ENCODE assay signal across 8 cellular contexts in the genomic region with DNA sequence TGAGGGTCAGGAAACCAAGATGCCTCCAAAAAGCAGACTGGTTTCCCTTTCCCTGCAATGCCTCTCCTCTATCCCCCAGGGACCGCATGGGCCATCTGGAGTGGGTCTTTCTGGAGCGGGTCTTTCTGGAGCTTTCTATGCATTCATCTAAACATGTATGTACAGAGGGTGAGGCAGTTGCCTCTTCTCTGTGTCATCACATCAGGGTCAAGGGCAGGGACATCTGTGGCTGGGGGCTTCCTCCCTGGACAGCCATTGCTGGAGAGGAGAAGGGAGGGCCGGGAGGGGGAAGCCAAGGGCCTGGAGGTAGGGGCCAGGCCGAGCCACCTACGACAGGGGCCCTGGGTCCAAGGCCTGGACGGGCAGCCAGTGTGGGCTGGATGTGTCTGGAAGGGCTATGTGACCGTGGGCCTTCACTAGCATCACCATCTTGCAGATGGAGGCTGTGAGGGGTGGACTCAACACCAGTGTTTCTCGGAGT. TPM values are rescaled to one million over a fixed set of nuclear protein-coding genes. Genes with fewer than 3 reads are reported as not detected.
DNase-seq lines count a peak whose midpoint lies in the region; ATAC-seq and TF ChIP-seq lines count a peak whose summit lies in the region.

No MANE protein-coding gene starts in this region.

- DNase-seq in activated naive CD4-positive, alpha-beta T cell (lab: John Stamatoyannopoulos, UW): no peak
- DNase-seq in activated CD4-positive, alpha-beta memory T cell treated with anti-CD3 and anti-CD28 coated beads, Interleukin-2, amount 10 ng/mL, durations not matched to agents 7 days and 5 days: no peak
- no peak for DNase-seq in immature natural killer cell
- DNase-seq in type B pancreatic cell (ENCODE audit: extremely low spot score, unreplicated experiment): no peak
- DNase-seq in SW480 (ENCODE audit: low spot score): no peak
- DNase-seq in activated CD4-positive, alpha-beta T cell treated with anti-CD3 and anti-CD28 coated beads for 48 hours: no peak

- H3K36me3 Mint-ChIP-seq in activated naive CD4-positive, alpha-beta T cell treated with anti-CD3 and anti-CD28 coated beads, Interleukin-2, amount 50 U/mL, for 24 hours: no peaks in the 10 kb centered on the region
- peaks cover 66% of the 10 kb centered on the region for H3K36me3 Mint-ChIP-seq in activated CD4-positive, alpha-beta memory T cell treated with anti-CD3 and anti-CD28 coated beads, Interleukin-2, amount 10 ng/mL, durations not matched to agents 7 days and 5 days (ENCODE audit: low read depth)
- H3K36me3 Mint-ChIP-seq in immature natural killer cell (peaks cover 4 to 10% (median 8%) of the 10 kb centered on the region in 3 donors), type B pancreatic cell (peaks cover 4% of the 10 kb centered on the region)

- POLR2A ChIA-PET in activated CD4-positive, alpha-beta memory T cell treated with anti-CD3 and anti-CD28 coated beads, Interleukin-2, amount 10 ng/mL, durations not matched to agents 7 days and 5 days (lab: Charles Lee): interaction anchor here (0.5 to 37.2 kb wide), 7 partner anchors 7 to 71 kb away, joined by 3 to 686 read pairs (median 11); a partner anchor contains a TSS

- peak overlapping the region; percentile 91 for H3K4me3 Mint-ChIP-seq in activated naive CD4-positive, alpha-beta T cell treated with anti-CD3 and anti-CD28 coated beads, Interleukin-2, amount 50 U/mL, for 24 hours
- peak overlapping the region; percentile 89 for H3K4me3 Mint-ChIP-seq in activated CD4-positive, alpha-beta memory T cell treated with anti-CD3 and anti-CD28 coated beads, Interleukin-2, amount 10 ng/mL, durations not matched to agents 7 days and 5 days
- H3K4me3 Mint-ChIP-seq in immature natural killer cell (peak overlapping the region; percentile 95 to 99 (median 98)), type B pancreatic cell (no peak overlapping the region)

- H3K27ac Mint-ChIP-seq in activated naive CD4-positive, alpha-beta T cell treated with anti-CD3 and anti-CD28 coated beads, Interleukin-2, amount 50 U/mL, for 24 hours: peak overlapping the region; percentile 97
- H3K27ac Mint-ChIP-seq in activated CD4-positive, alpha-beta memory T cell treated with anti-CD3 and anti-CD28 coated beads, Interleukin-2, amount 10 ng/mL, durations not matched to agents 7 days and 5 days: peak overlapping the region; percentile 91
- peak overlapping the region; percentile 97 to 100 (median 98) for H3K27ac Mint-ChIP-seq in immature natural killer cell
- peak overlapping the region; percentile 50 for H3K27ac Mint-ChIP-seq in type B pancreatic cell

- no peaks in the 10 kb centered on the region for H3K9me3 Mint-ChIP-seq in activated naive CD4-positive, alpha-beta T cell treated with anti-CD3 and anti-CD28 coated beads, Interleukin-2, amount 50 U/mL, for 24 hours
- H3K9me3 Mint-ChIP-seq in activated CD4-positive, alpha-beta memory T cell treated with anti-CD3 and anti-CD28 coated beads, Interleukin-2, amount 10 ng/mL, durations not matched to agents 7 days and 5 days: no peaks in the 10 kb centered on the region
- H3K9me3 Mint-ChIP-seq in immature natural killer cell (no peaks in the 10 kb centered on the region), type B pancreatic cell (no peaks in the 10 kb centered on the region)

- no peak for ATAC-seq in GM19035 (IDR thresholded peaks at IDR 0.05; ENCODE audit: unreplicated experiment)

- H3K4me1 Mint-ChIP-seq in activated naive CD4-positive, alpha-beta T cell treated with anti-CD3 and anti-CD28 coated beads, Interleukin-2, amount 50 U/mL, for 24 hours: peaks cover 81% of the 10 kb centered on the region
- peaks cover 83% of the 10 kb centered on the region for H3K4me1 Mint-ChIP-seq in activated CD4-positive, alpha-beta memory T cell treated with anti-CD3 and anti-CD28 coated beads, Interleukin-2, amount 10 ng/mL, durations not matched to agents 7 days and 5 days
- H3K4me1 Mint-ChIP-seq in immature natural killer cell: peaks cover 93 to 95% of the 10 kb centered on the region in 2 donors
- H3K4me1 Mint-ChIP-seq in type B pancreatic cell (ENCODE audit: unreplicated experiment): peaks cover 27% of the 10 kb centered on the region

- no peaks in the 10 kb centered on the region for H3K27me3 Mint-ChIP-seq in activated naive CD4-positive, alpha-beta T cell treated with anti-CD3 and anti-CD28 coated beads, Interleukin-2, amount 50 U/mL, for 24 hours
- no peaks in the 10 kb centered on the region for H3K27me3 Mint-ChIP-seq in activated CD4-positive, alpha-beta memory T cell treated with anti-CD3 and anti-CD28 coated beads, Interleukin-2, amount 10 ng/mL, durations not matched to agents 7 days and 5 days
- H3K27me3 Mint-ChIP-seq in immature natural killer cell (ENCODE audit: low read depth in 3 of 3) (peaks cover 5 to 17% (median 7%) of the 10 kb centered on the region in 3 donors), type B pancreatic cell (no peaks in the 10 kb centered on the region)

- CTCF ChIA-PET in activated CD4-positive, alpha-beta memory T cell treated with anti-CD3 and anti-CD28 coated beads, Interleukin-2, amount 10 ng/mL, durations not matched to agents 7 days and 5 days (lab: Charles Lee): interaction anchor here (0.7 to 5.5 kb wide), 7 partner anchors 7 to 73 kb away, joined by 4 to 37 read pairs (median 6); no protein-coding TSS in a partner anchor

- TF ChIP-seq CTCF in type B pancreatic cell (conservative IDR thresholded peaks at IDR 0.05): no peak

RNA-seq across cellular contexts. Expression of a gene that starts 0.8 kb away (rescaled TPM):
- 100 to 1,000 TPM; 266 to 270 TPM for total RNA-seq in activated CD4-positive, alpha-beta memory T cell treated with anti-CD3 and anti-CD28 coated beads, Interleukin-2, amount 10 ng/mL, durations not matched to agents 7 days and 5 days
- 100 to 1,000 TPM in 2 of 3 donors, 10 to 100 TPM in 1; 97.6 to 209 (median 108) TPM for polyA plus RNA-seq in immature natural killer cell
- total RNA-seq in type B pancreatic cell (ENCODE audit: low replicate concordance): 16.8 and 32.8 TPM in 2 replicates
